15 cellular contexts compared by ENCODE assay signal in genomic region chr10:7932301-7933036, GRCh38.
DNase-seq lines count a peak whose midpoint lies in the region; ATAC-seq, FAIRE-seq and TF ChIP-seq lines count a peak whose summit lies in the region.
"Had no signal": no experiment of that assay in that cellular context is flagged by ENCODE, and none has a peak within 500 bp of the region (broad histone marks: within the 10 kb centered on the region; RNA-seq: fewer than 3 reads in every experiment).

No MANE protein-coding gene starts in this region.

- H4K20me1 ChIP-seq in IMR-90 (ENCODE audit: insufficient read depth, low read length) (no peaks in the 10 kb centered on the region), endothelial cell of umbilical vein (replicated peaks; ENCODE audit: control insufficient read depth, extremely low read depth, insufficient read depth, low read length) (no peaks in the 10 kb centered on the region), smooth muscle cell (ENCODE audit: low read depth) (peaks cover 10% of the 10 kb centered on the region)

- H2BK120ac ChIP-seq in IMR-90 (ENCODE audit: low read depth, low read length), result no peak overlapping the region

- H2AFZ ChIP-seq in IMR-90 (replicated peaks; ENCODE audit: low read length, poor library complexity), result no peak overlapping the region
- H2AFZ ChIP-seq in endothelial cell of umbilical vein (ENCODE audit: low read depth, low read length), result no peak overlapping the region
- no peak overlapping the region for H2AFZ ChIP-seq in smooth muscle cell (ENCODE audit: low read depth)

- ATAC-seq in IMR-90 (ENCODE audit: low read depth), result peak; percentile 82
- no peak for ATAC-seq in activated T-cell treated with anti-CD3 and anti-CD28 coated beads, Interleukin-2, amount 50 U/mL, for 72 hours (replicated peaks in 1 of 2)
- ATAC-seq: HCT116 had no signal

- TF ChIP-seq CTCF in IMR-90 (conservative IDR thresholded peaks at IDR 0.05; ENCODE audit: low read depth, low read length) (no peak), endothelial cell of umbilical vein (IDR thresholded peaks at IDR 0.05; ENCODE audit: extremely low read depth in 1 of 2, insufficient read depth in 1 of 2, low read depth in 1 of 2, low read length in 2 of 2) (no peak), smooth muscle cell (IDR thresholded peaks at IDR 0.05; ENCODE audit: borderline replicate concordance, insufficient read depth, poor library complexity, severe bottlenecking) (no peak)

- no peak overlapping the region for H3K18ac ChIP-seq in IMR-90 (ENCODE audit: low read depth, low read length)

- no peak overlapping the region for H4K8ac ChIP-seq in IMR-90 (ENCODE audit: low read depth in 2 of 2, low read length in 2 of 2)

- no peak overlapping the region for H2BK5ac ChIP-seq in IMR-90 (ENCODE audit: low read depth, low read length, poor library complexity, severe bottlenecking)

- WGBS in IMR-90 (ENCODE audit: extremely low coverage in 2 of 2, insufficient read length in 1 of 2), 2 experiments, result no CpG with 5 or more reads among the region's 9 CpGs
- WGBS in smooth muscle cell (ENCODE audit: low lambda C conversion rate), result 84% methylated on average over 9 of the region's 9 CpGs

- DNase-seq in IMR-90 (no peak), endothelial cell of umbilical vein (ENCODE audit: low read depth, low spot score) (peak; percentile 95), lung microvascular endothelial cell (ENCODE audit: low read depth in 2 of 2) (peak; percentile 35 to 90), smooth muscle cell (lab: John Stamatoyannopoulos, UW; ENCODE audit: unreplicated experiment) (no peak)
- DNase-seq in stimulated activated CD4-positive, alpha-beta T cell treated with anti-CD3 and anti-CD28 coated beads, Interleukin-2, amount 100 ng/mL, for 24 hours, result no peak
- DNase-seq in activated T-cell treated with anti-CD3 and anti-CD28 coated beads, Interleukin-2, amount 50 U/mL, for 72 hours, result no peak
- no peak for DNase-seq in CD4-positive, alpha-beta memory T cell
- DNase-seq: BE2C, DMS153, Kasumi-1, NCI-H1930, NCI-H2171 treated with DMSO at 0.1 percent for 48 hours, SIG-M5 had no signal

- intact Hi-C loops in IMR-90 (cut with micrococcal nuclease), result no loop called here
- intact Hi-C loops in endothelial cell of umbilical vein (cut with micrococcal nuclease), result no loop called here
- intact Hi-C loops in CD4-positive, alpha-beta memory T cell (cut with micrococcal nuclease), result no loop called here

- TF ChIP-seq POLR2A in IMR-90 (IDR thresholded peaks at IDR 0.05; ENCODE audit: low read depth, low read length) (no peak), endothelial cell of umbilical vein (IDR thresholded peaks at IDR 0.05; ENCODE audit: low read depth, low read length) (peak; percentile 76)

- H3K9ac ChIP-seq in IMR-90 (ENCODE audit: low read depth, low read length) (no peak overlapping the region), endothelial cell of umbilical vein (replicated peaks; ENCODE audit: extremely low read depth, insufficient read depth, low read length) (no peak overlapping the region), smooth muscle cell (ENCODE audit: low read depth) (no peak overlapping the region)

- no peak overlapping the region for H2AK9ac ChIP-seq in IMR-90 (replicated peaks; ENCODE audit: low read depth, low read length, poor library complexity)

- no peaks in the 10 kb centered on the region for H3F3A ChIP-seq in smooth muscle cell (ENCODE audit: low read depth)

- dilution Hi-C loops in IMR-90 (cut with HindIII; ENCODE audit: low sequenced_read_pairs, unreplicated experiment), result no loop called here
- dilution Hi-C loops in endothelial cell of umbilical vein (cut with MboI; ENCODE audit: extremely low pct_ligation_motif_present, low sequenced_read_pairs), result no loop called here

- peaks cover 0 to 7% of the 10 kb centered on the region in 2 donors for H3K9me3 Mint-ChIP-seq in activated T-cell treated with anti-CD3 and anti-CD28 coated beads, Interleukin-2, amount 50 U/mL, for 72 hours
- H3K9me3 Mint-ChIP-seq in CD4-positive, alpha-beta memory T cell, result peaks cover 0 to 14% (median 4%) of the 10 kb centered on the region in 8 donors

- in situ Hi-C loops in IMR-90 (cut with MboI; ENCODE audit: low sequenced_read_pairs), result no loop called here

- H3K4me1 Mint-ChIP-seq in activated T-cell treated with anti-CD3 and anti-CD28 coated beads, Interleukin-2, amount 50 U/mL, for 72 hours (ENCODE audit: low read depth), result peaks cover 9% of the 10 kb centered on the region
- peaks cover 10 to 21% (median 11%) of the 10 kb centered on the region in 4 donors for H3K4me1 Mint-ChIP-seq in CD4-positive, alpha-beta memory T cell

- peak; percentile 78 for FAIRE-seq in endothelial cell of umbilical vein (lab: Jason Lieb, UNC)

- H3K4ac ChIP-seq in IMR-90 (ENCODE audit: low read depth, low read length), result no peak overlapping the region

- no peak overlapping the region for H3K27ac Mint-ChIP-seq in activated T-cell treated with anti-CD3 and anti-CD28 coated beads, Interleukin-2, amount 50 U/mL, for 72 hours
- H3K27ac Mint-ChIP-seq in CD4-positive, alpha-beta memory T cell, result no peak overlapping the region

- H3K4me3 ChIP-seq in IMR-90 (ENCODE audit: insufficient read depth, low read depth, low read length), result no peak overlapping the region
- H3K4me3 ChIP-seq in endothelial cell of umbilical vein (replicated peaks in 1 of 3; ENCODE audit: insufficient read depth in 1 of 3, low read depth in 1 of 3, low read length in 3 of 3), result no peak overlapping the region
- H3K4me3 ChIP-seq in smooth muscle cell, result no peak overlapping the region
- H3K4me3 ChIP-seq in CD4-positive, alpha-beta memory T cell (ENCODE audit: low read length in 2 of 2), result no peak overlapping the region

- BruUV-seq in IMR-90 (replicated peaks; lab: Mats Ljungman, UMichigan) (no TSS peak), endothelial cell of umbilical vein (replicated peaks; lab: Mats Ljungman, UMichigan) (no TSS peak)

- H3K14ac ChIP-seq in IMR-90 (replicated peaks; ENCODE audit: low read depth, low read length), result no peak overlapping the region

- H3K79me2 ChIP-seq in endothelial cell of umbilical vein (ENCODE audit: control insufficient read depth, insufficient read depth, low read length) (no peaks in the 10 kb centered on the region), smooth muscle cell (ENCODE audit: low read depth) (peaks cover 2% of the 10 kb centered on the region)

- no peak overlapping the region for H2BK15ac ChIP-seq in IMR-90 (ENCODE audit: low read depth, low read length)

- no peak overlapping the region for H3K4me3 Mint-ChIP-seq in activated T-cell treated with anti-CD3 and anti-CD28 coated beads, Interleukin-2, amount 50 U/mL, for 72 hours
- peak overlapping the region in 1 of 8 donors; percentile 45 for H3K4me3 Mint-ChIP-seq in CD4-positive, alpha-beta memory T cell

- H3K56ac ChIP-seq in IMR-90 (ENCODE audit: extremely low read depth, insufficient read depth, low read length), result no peak overlapping the region

- H4K91ac ChIP-seq in IMR-90 (ENCODE audit: insufficient read depth, low read depth, low read length), result no peak overlapping the region

- H2AK5ac ChIP-seq in IMR-90 (ENCODE audit: low read depth, low read length), result no peak overlapping the region

- H3K4me2 ChIP-seq in IMR-90 (ENCODE audit: low read depth, low read length) (no peak overlapping the region), endothelial cell of umbilical vein (ENCODE audit: insufficient read depth, low read length) (peak overlapping the region; percentile 46), smooth muscle cell (peak overlapping the region; percentile 8)

- H3K9me3 ChIP-seq in IMR-90 (ENCODE audit: control insufficient read depth, insufficient read depth, low read length) (no peaks in the 10 kb centered on the region), endothelial cell of umbilical vein (replicated peaks; ENCODE audit: control insufficient read depth, insufficient read depth, low read length) (no peaks in the 10 kb centered on the region), smooth muscle cell (replicated peaks; ENCODE audit: low read depth) (no peaks in the 10 kb centered on the region)
- H3K9me3 ChIP-seq in CD4-positive, alpha-beta memory T cell (ENCODE audit: control insufficient read depth in 1 of 2, low read length in 2 of 2), result no peaks in the 10 kb centered on the region
- H3K9me3 ChIP-seq: BE2C had no signal

- H3K27ac ChIP-seq in IMR-90 (ENCODE audit: insufficient read depth, low read length) (no peak overlapping the region), endothelial cell of umbilical vein (ENCODE audit: insufficient read depth, low read depth, low read length) (peak overlapping the region; percentile 55), smooth muscle cell (ENCODE audit: low read depth) (no peak overlapping the region)
- no peak overlapping the region for H3K27ac ChIP-seq in CD4-positive, alpha-beta memory T cell (ENCODE audit: low read depth, low read length)
- H3K27ac ChIP-seq: HL-60 had no signal

- H3K27me3 ChIP-seq in IMR-90 (ENCODE audit: control insufficient read depth, insufficient read depth, low read length) (no peaks in the 10 kb centered on the region), endothelial cell of umbilical vein (ENCODE audit: control insufficient read depth in 2 of 2, insufficient read depth in 2 of 2, low read length in 2 of 2) (no peaks in the 10 kb centered on the region), smooth muscle cell (ENCODE audit: low read depth) (no peaks in the 10 kb centered on the region)
- no peaks in the 10 kb centered on the region for H3K27me3 ChIP-seq in CD4-positive, alpha-beta memory T cell (ENCODE audit: insufficient read depth, low read length)
- H3K27me3 ChIP-seq: BE2C had no signal

- TF ChIP-seq RAD21 in IMR-90 (IDR thresholded peaks at IDR 0.05; ENCODE audit: low read length), result no peak

- no peaks in the 10 kb centered on the region for H3K27me3 Mint-ChIP-seq in activated T-cell treated with anti-CD3 and anti-CD28 coated beads, Interleukin-2, amount 50 U/mL, for 72 hours (ENCODE audit: low read depth)
- no peaks in the 10 kb centered on the region for H3K27me3 Mint-ChIP-seq in CD4-positive, alpha-beta memory T cell

- H4K5ac ChIP-seq in IMR-90 (ENCODE audit: low read depth, low read length), result no peak overlapping the region

- CTCF ChIA-PET in IMR-90 (lab: Yijun Ruan, JAX) (no interaction called here), endothelial cell of umbilical vein (lab: Charles Lee) (interaction anchor here (1.0 to 1.5 kb wide), 5 partner anchors 9 to 39 kb away, joined by 3 to 5 read pairs (median 3); no protein-coding TSS in a partner anchor)
- CTCF ChIA-PET in CD4-positive, alpha-beta memory T cell (lab: Charles Lee; ENCODE audit: partially characterized antibody), result no interaction called here

- no peaks in the 10 kb centered on the region for H3K36me3 ChIP-seq in IMR-90 (ENCODE audit: control insufficient read depth, insufficient read depth, low read length)
- no peaks in the 10 kb centered on the region for H3K36me3 ChIP-seq in endothelial cell of umbilical vein (ENCODE audit: control insufficient read depth in 2 of 2, extremely low read depth in 1 of 2, insufficient read depth in 2 of 2, low read length in 2 of 2)
- no peaks in the 10 kb centered on the region for H3K36me3 ChIP-seq in smooth muscle cell (ENCODE audit: low read depth)
- no peaks in the 10 kb centered on the region for H3K36me3 ChIP-seq in CD4-positive, alpha-beta memory T cell (ENCODE audit: insufficient read depth, low read length)
- H3K36me3 ChIP-seq: BE2C had no signal

- H3K4me1 ChIP-seq in IMR-90 (ENCODE audit: control insufficient read depth, insufficient read depth, low read length), result peaks cover 3% of the 10 kb centered on the region; the same call in 1 of the 2 replicates
- H3K4me1 ChIP-seq in endothelial cell of umbilical vein (ENCODE audit: control insufficient read depth, extremely low read depth, insufficient read depth, low read length), result peaks cover 21% of the 10 kb centered on the region
- H3K4me1 ChIP-seq in smooth muscle cell (ENCODE audit: low read depth), result no peaks in the 10 kb centered on the region
- no peaks in the 10 kb centered on the region for H3K4me1 ChIP-seq in CD4-positive, alpha-beta memory T cell (ENCODE audit: insufficient read depth, low read length)

- peaks cover 10 to 14% of the 10 kb centered on the region in 2 experiments for H3K79me1 ChIP-seq in IMR-90 (ENCODE audit: low read depth in 1 of 2, low read length in 2 of 2)

- peaks cover 4 to 16% of the 10 kb centered on the region in 2 donors for H3K36me3 Mint-ChIP-seq in activated T-cell treated with anti-CD3 and anti-CD28 coated beads, Interleukin-2, amount 50 U/mL, for 72 hours (ENCODE audit: insufficient read depth in 2 of 2)
- peaks cover 14 to 27% of the 10 kb centered on the region in 2 donors for H3K36me3 Mint-ChIP-seq in CD4-positive, alpha-beta memory T cell

- H3K23ac ChIP-seq in IMR-90 (ENCODE audit: low read depth, low read length), result no peak overlapping the region

- no peak overlapping the region for H2BK20ac ChIP-seq in IMR-90 (ENCODE audit: low read depth, low read length)

- H3K9me1 ChIP-seq in IMR-90 (ENCODE audit: insufficient read depth, low read length) (peaks cover 3% of the 10 kb centered on the region; the same call in 1 of the 2 replicates), endothelial cell of umbilical vein (replicated peaks; ENCODE audit: control insufficient read depth, extremely low read depth, insufficient read depth, low read length) (no peaks in the 10 kb centered on the region)

- POLR2A ChIA-PET in IMR-90 (lab: Charles Lee; ENCODE audit: unreplicated experiment) (no interaction called here), endothelial cell of umbilical vein (lab: Charles Lee) (no interaction called here)
- POLR2A ChIA-PET in CD4-positive, alpha-beta memory T cell (lab: Charles Lee; ENCODE audit: partially characterized antibody), result interaction anchor here (0.6 kb wide), 1 partner anchor 979 kb away, joined by 3 read pairs; no protein-coding TSS in a partner anchor

Comparison
In these comparisons a context has a peak if more than half of its experiments do, and no peak if none do; other contexts are left out.
1. DNase-seq: peak in endothelial cell of umbilical vein (single experiment) and lung microvascular endothelial cell (2 of 2); none in IMR-90 (single experiment), smooth muscle cell (single experiment), stimulated activated CD4-positive, alpha-beta T cell treated with anti-CD3 and anti-CD28 coated beads, Interleukin-2, amount 100 ng/mL, for 24 hours (0 of 2), activated T-cell treated with anti-CD3 and anti-CD28 coated beads, Interleukin-2, amount 50 U/mL, for 72 hours (0 of 2) and CD4-positive, alpha-beta memory T cell (0 of 5).